In the genomic region with DNA sequence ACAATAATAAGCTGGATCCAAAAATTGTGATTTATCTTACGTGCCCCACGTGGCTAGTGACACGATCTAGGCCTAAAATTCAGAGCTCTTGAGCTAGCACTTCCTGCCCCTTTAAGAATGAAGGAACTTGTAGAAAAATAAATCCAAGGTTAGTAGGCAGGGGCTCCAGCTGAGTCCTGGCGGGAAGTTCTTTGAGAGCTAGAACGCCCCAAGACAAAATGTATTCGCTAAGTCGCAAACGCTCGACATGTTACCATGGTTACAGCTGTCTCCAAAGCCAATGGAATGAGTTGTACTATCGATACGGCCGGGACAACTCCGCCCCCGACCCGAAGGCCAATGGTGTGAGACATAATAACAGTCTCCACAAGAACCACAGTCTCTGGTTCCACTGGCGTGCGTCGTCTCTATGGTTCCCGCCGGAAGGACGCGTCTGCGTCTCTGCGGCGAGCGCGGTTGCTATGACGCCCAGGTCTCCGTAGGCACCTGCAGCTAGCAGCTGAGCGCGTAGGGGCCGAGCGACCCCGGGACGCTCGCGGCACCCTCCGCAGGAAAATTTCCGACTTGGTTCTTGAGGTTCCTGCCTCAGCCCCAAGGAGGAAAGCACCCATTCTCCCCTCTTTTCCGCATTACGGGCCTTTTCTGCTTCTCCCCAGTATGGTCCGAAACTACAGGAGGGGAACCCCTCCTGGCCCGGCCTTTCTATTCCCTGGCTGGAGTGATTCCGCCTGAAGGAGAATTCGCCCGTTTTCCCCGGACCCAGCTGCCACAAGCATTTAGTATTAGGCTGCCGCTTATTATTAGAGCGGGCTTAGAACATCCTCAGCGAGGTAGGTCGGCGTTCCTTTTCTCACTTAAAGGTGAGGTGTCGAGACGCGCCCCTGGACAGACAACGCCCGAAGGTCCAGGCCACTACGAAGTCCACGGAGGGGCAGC, we compare ENCODE assay signal across 8 cellular contexts. TPM values are rescaled to one million over a fixed set of nuclear protein-coding genes. Genes with fewer than 3 reads are reported as not detected.
DNase-seq lines count a peak whose midpoint lies in the region; ATAC-seq and TF ChIP-seq lines count a peak whose summit lies in the region.

Gene CCDC30, plus strand, starts transcription at position 459 of the 936 bp plus-strand sequence. CDS start 17,266 bp downstream, outside the sequence.

- no peaks in the 10 kb centered on the region for H3K27me3 Mint-ChIP-seq in activated naive CD4-positive, alpha-beta T cell treated with anti-CD3 and anti-CD28 coated beads for 36 hours (ENCODE audit: low read depth)

- WGBS in gastroesophageal sphincter (ENCODE audit: low coverage in 1 of 2), 2 donors = 1% methylated on average over 18 to 31 of the region's 59 CpGs
- WGBS in neuronal stem cell (ENCODE audit: extremely low coverage in 2 of 2, insufficient read length in 2 of 2, insufficient replicate concordance in 1 of 2), 2 donors = no CpG with 5 or more reads among the region's 59 CpGs

- TF ChIP-seq POLR2A in gastroesophageal sphincter (IDR thresholded peaks at IDR 0.05) = no peak

- peaks cover 0 to 24% (median 4%) of the 10 kb centered on the region in 3 donors for H3K4me1 ChIP-seq in gastroesophageal sphincter
- peaks cover 4% of the 10 kb centered on the region in 2 donors for H3K4me1 ChIP-seq in neuronal stem cell (ENCODE audit: control insufficient read depth in 2 of 2, insufficient read depth in 1 of 2, low read depth in 1 of 2, low read length in 2 of 2)

- H3K9me3 ChIP-seq in gastroesophageal sphincter (no peaks in the 10 kb centered on the region), neuronal stem cell (replicated peaks in 1 of 2; ENCODE audit: control insufficient read depth in 2 of 2, insufficient read depth in 1 of 2, low read depth in 1 of 2, low read length in 2 of 2) (no peaks in the 10 kb centered on the region)

- no peak for TF ChIP-seq CTCF in HFF-Myc (IDR thresholded peaks at IDR 0.05; ENCODE audit: low read depth, low read length, missing control alignments)
- TF ChIP-seq CTCF in gastroesophageal sphincter (IDR thresholded peaks at IDR 0.05) = no peak

- peak within 1 kb of the TSS; percentile 73 for H3K18ac ChIP-seq in neuronal stem cell (ENCODE audit: low read length)

- no peaks in the 10 kb centered on the region for H3K9me3 Mint-ChIP-seq in activated naive CD4-positive, alpha-beta T cell treated with anti-CD3 and anti-CD28 coated beads for 36 hours

- peak; percentile 100 for ATAC-seq in gastroesophageal sphincter

- H3K36me3 Mint-ChIP-seq in activated naive CD4-positive, alpha-beta T cell treated with anti-CD3 and anti-CD28 coated beads for 36 hours (ENCODE audit: low read depth) = peaks cover 18% of the 10 kb centered on the region

- peak; percentile 77 for DNase-seq in GDM1 (lab: John Stamatoyannopoulos, UW)
- DNase-seq in HFF-Myc (ENCODE audit: extremely low read depth, low read depth) = peak; percentile 98
- DNase-seq in MV-4-11 (lab: John Stamatoyannopoulos, UW) = peak; percentile 100
- DNase-seq in SK-MEL-5 (ENCODE audit: low read depth, low spot score) = peak; percentile 96
- DNase-seq in activated naive CD4-positive, alpha-beta T cell treated with anti-CD3 and anti-CD28 coated beads for 36 hours = peak; percentile 97
- DNase-seq in neuronal stem cell (ENCODE audit: low spot score) = peak; percentile 97
- DNase-seq in stromal cell of bone marrow (ENCODE audit: low read depth) = peak; percentile 98

- peaks cover 0 to 34% of the 10 kb centered on the region in 2 donors for H3K36me3 ChIP-seq in gastroesophageal sphincter
- peaks cover 0 to 22% of the 10 kb centered on the region in 2 donors for H3K36me3 ChIP-seq in neuronal stem cell (replicated peaks in 1 of 2; ENCODE audit: control insufficient read depth in 2 of 2, insufficient read depth in 2 of 2, low read length in 2 of 2)

- H3K9ac ChIP-seq in neuronal stem cell (ENCODE audit: low read depth, low read length, poor library complexity) = no peak within 1 kb of the TSS

- H2AFZ ChIP-seq in neuronal stem cell (ENCODE audit: low read length) = peak within 1 kb of the TSS; percentile 97

- in situ Hi-C loops in SK-MEL-5 (cut with HindIII; ENCODE audit: low pct_unique_long_range_greater_than_20kb, low sequenced_read_pairs) = no loop called here

- H3K4me1 Mint-ChIP-seq in activated naive CD4-positive, alpha-beta T cell treated with anti-CD3 and anti-CD28 coated beads for 36 hours (ENCODE audit: low read depth) = peaks cover 32% of the 10 kb centered on the region

- intact Hi-C loops in activated naive CD4-positive, alpha-beta T cell treated with anti-CD3 and anti-CD28 coated beads for 36 hours (cut with micrococcal nuclease) = loop anchor here (2.0 to 10.0 kb wide), 3 partner anchors 220 to 382 kb away; partner anchors contain the start of genes ERMAP, SVBP, YBX1 and ZNF691

- no peak within 1 kb of the TSS for H2BK12ac ChIP-seq in neuronal stem cell (ENCODE audit: low read length)

- no peak within 1 kb of the TSS for H2BK5ac ChIP-seq in neuronal stem cell (ENCODE audit: low read length)

- peak within 1 kb of the TSS; percentile 34 for H3K27ac Mint-ChIP-seq in activated naive CD4-positive, alpha-beta T cell treated with anti-CD3 and anti-CD28 coated beads for 36 hours

- peak within 1 kb of the TSS; percentile 95 for H3K4me2 ChIP-seq in neuronal stem cell (ENCODE audit: insufficient read depth, low read length, poor library complexity, severe bottlenecking)

- H2BK15ac ChIP-seq in neuronal stem cell (ENCODE audit: low read length) = no peak within 1 kb of the TSS

- H4K8ac ChIP-seq in neuronal stem cell (ENCODE audit: low read depth, low read length) = no peak within 1 kb of the TSS

- no peaks in the 10 kb centered on the region for H3K79me1 ChIP-seq in neuronal stem cell (ENCODE audit: low read depth, low read length)

- H2AK5ac ChIP-seq in neuronal stem cell (ENCODE audit: low read depth, low read length) = no peak within 1 kb of the TSS

- no peak within 1 kb of the TSS for H3K4ac ChIP-seq in neuronal stem cell (ENCODE audit: low read length)

- no peak within 1 kb of the TSS for H2BK120ac ChIP-seq in neuronal stem cell (ENCODE audit: low read depth, low read length)

- no peak within 1 kb of the TSS for H3K23ac ChIP-seq in neuronal stem cell (ENCODE audit: low read depth, low read length, poor library complexity)

- H3K4me3 ChIP-seq in HFF-Myc (replicated peaks; ENCODE audit: low read depth, low read length) (peak within 1 kb of the TSS; percentile 58), gastroesophageal sphincter (peak within 1 kb of the TSS; percentile 46 to 76), neuronal stem cell (ENCODE audit: low read length in 2 of 2) (peak within 1 kb of the TSS; percentile 82 to 89)

- no peak within 1 kb of the TSS for H4K91ac ChIP-seq in neuronal stem cell (ENCODE audit: low read depth, low read length, poor library complexity)

- no peaks in the 10 kb centered on the region for H3K27me3 ChIP-seq in gastroesophageal sphincter
- H3K27me3 ChIP-seq in neuronal stem cell (ENCODE audit: control insufficient read depth in 3 of 3, insufficient read depth in 3 of 3, low read depth in 1 of 3, low read length in 3 of 3) = no peaks in the 10 kb centered on the region

- H3K14ac ChIP-seq in neuronal stem cell (ENCODE audit: low read length) = no peak within 1 kb of the TSS

- CTCF ChIA-PET in activated naive CD4-positive, alpha-beta T cell treated with anti-CD3 and anti-CD28 coated beads for 36 hours (lab: Charles Lee) = interaction anchor here (1.4 kb wide), 1 partner anchor 289 kb away, joined by 5 read pairs; no protein-coding TSS in a partner anchor

- H3K4me3 Mint-ChIP-seq in activated naive CD4-positive, alpha-beta T cell treated with anti-CD3 and anti-CD28 coated beads for 36 hours = peak within 1 kb of the TSS; percentile 77

- TF ChIP-seq EP300 in gastroesophageal sphincter (IDR thresholded peaks at IDR 0.05) = no peak

- H3K27ac ChIP-seq in gastroesophageal sphincter (peak within 1 kb of the TSS in 3 of 4 donors; percentile 39 to 66 (median 64)), neuronal stem cell (replicated peaks; ENCODE audit: low read length) (peak within 1 kb of the TSS; percentile 69)

RNA-seq across cellular contexts. Expression of gene CCDC30, which starts in this region (rescaled TPM):
- 1.5 TPM in 2 replicates for total RNA-seq in SK-MEL-5 (2014; rRNA removed; shearing (Covaris generic))
- polyA plus RNA-seq in SK-MEL-5 (2015; cell fraction: cytosol; rRNA removed) = 0.29 and 0.56 TPM in 2 replicates
- 0.83 and 3.1 TPM in 2 replicates for polyA plus RNA-seq in SK-MEL-5 (2015; cell fraction: nucleus; rRNA removed)
- 1 to 10 TPM; 1.4 to 2.1 TPM for total RNA-seq in activated naive CD4-positive, alpha-beta T cell treated with anti-CD3 and anti-CD28 coated beads for 36 hours
- 1 to 10 TPM; 1.1 to 2.7 (median 2.5) TPM for total RNA-seq in gastroesophageal sphincter
- 7.5 TPM for polyA plus RNA-seq in neuronal stem cell (2013, experiment 1 of 2)
- 7.7 TPM for polyA plus RNA-seq in neuronal stem cell (2013, experiment 2 of 2)

Comparison
In these comparisons a context has a peak if more than half of its experiments do, and no peak if none do; other contexts are left out.
1. Peak in every context shown above with its lines: DNase-seq, ATAC-seq, H3K4me3 ChIP-seq and H3K27ac ChIP-seq.